Comparison of ENCODE assay signal across 1 cellular context in the genomic region with DNA sequence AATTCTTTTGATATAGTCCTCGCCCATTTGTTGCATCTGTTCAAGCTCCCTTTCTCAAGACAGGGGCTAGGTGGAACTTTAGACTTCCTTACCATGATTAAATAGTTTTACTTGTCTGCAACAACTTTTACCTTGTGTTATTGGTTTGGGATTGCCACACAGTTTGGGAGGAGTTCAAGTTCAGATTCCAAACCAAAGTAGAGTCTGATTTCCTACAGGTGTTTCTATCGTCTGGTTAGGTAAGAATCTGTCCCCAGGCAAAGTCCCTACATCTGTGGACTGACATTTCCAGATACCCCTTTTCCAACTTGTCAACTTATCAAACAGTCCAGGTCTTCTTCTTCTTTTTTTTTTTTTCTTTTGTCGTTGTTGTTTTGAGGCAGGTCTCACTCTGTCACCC.
TF ChIP-seq lines count a peak whose summit lies in the region.

No MANE protein-coding gene starts in this region.

TF ChIP-seq in liver, 16 proteins besides CTCF, POLR2A, EP300 and RAD21 (continued from another document):
- TF ChIP-seq, protein P1, sequence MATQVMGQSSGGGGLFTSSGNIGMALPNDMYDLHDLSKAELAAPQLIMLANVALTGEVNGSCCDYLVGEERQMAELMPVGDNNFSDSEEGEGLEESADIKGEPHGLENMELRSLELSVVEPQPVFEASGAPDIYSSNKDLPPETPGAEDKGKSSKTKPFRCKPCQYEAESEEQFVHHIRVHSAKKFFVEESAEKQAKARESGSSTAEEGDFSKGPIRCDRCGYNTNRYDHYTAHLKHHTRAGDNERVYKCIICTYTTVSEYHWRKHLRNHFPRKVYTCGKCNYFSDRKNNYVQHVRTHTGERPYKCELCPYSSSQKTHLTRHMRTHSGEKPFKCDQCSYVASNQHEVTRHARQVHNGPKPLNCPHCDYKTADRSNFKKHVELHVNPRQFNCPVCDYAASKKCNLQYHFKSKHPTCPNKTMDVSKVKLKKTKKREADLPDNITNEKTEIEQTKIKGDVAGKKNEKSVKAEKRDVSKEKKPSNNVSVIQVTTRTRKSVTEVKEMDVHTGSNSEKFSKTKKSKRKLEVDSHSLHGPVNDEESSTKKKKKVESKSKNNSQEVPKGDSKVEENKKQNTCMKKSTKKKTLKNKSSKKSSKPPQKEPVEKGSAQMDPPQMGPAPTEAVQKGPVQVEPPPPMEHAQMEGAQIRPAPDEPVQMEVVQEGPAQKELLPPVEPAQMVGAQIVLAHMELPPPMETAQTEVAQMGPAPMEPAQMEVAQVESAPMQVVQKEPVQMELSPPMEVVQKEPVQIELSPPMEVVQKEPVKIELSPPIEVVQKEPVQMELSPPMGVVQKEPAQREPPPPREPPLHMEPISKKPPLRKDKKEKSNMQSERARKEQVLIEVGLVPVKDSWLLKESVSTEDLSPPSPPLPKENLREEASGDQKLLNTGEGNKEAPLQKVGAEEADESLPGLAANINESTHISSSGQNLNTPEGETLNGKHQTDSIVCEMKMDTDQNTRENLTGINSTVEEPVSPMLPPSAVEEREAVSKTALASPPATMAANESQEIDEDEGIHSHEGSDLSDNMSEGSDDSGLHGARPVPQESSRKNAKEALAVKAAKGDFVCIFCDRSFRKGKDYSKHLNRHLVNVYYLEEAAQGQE (IDR thresholded peaks at IDR 0.05) = no peak
